23 cellular contexts compared by ENCODE assay signal in the genomic region with DNA sequence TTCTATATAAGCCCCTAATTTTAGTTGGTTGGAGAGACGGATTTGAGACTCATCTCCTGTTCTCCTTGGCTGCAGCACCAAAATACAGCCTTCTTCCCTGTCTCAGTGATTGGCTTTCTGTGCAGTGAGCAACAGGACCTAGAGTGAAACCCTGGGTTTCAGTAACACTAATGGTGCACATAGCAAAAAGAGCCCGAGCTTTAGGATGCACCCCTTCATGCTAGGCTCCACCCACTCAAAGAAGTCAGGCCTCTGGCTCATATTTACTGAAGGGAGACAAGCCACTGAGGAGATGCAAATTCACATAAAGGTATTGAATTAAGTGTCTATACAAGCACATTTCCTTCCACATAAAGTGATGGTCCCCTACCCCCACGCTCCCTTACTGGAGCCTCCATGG.
"Had no signal": no experiment of that assay in that cellular context is flagged by ENCODE, and none has a peak within 500 bp of the region (broad histone marks: within the 10 kb centered on the region; RNA-seq: fewer than 3 reads in every experiment).

No MANE protein-coding gene starts in this region.

- H3K36me3 Mint-ChIP-seq: IgD-negative memory B cell had no signal

- H3K4me1 Mint-ChIP-seq: IgD-negative memory B cell had no signal

- H3K4me2 ChIP-seq: KMS-11 had no signal

- ATAC-seq: K562, Panc1, PC-3, SK-N-SH treated with all-trans-retinoic acid at 6 μM for 48 hours had no signal

- H3K27ac Mint-ChIP-seq: IgD-negative memory B cell had no signal

- H3K4me3 ChIP-seq: K562 had no signal

- H3K9ac ChIP-seq: KMS-11 had no signal

- H3K4me3 Mint-ChIP-seq: IgD-negative memory B cell had no signal

- H3K27ac ChIP-seq: HL-60, KMS-11, RWPE1 had no signal

- DNase-seq: MV-4-11; NCI-H1048; NCI-H1105; NCI-H1436 treated with DMSO at 0.1 percent for 48 hours; NCI-H1694; NCI-H187 treated with DMSO at 0.1 percent for 48 hours; NCI-H2029 treated with DMSO at 0.1 percent for 48 hours; NCI-H2171 treated with DMSO at 0.1 percent for 48 hours; NCI-H345; NCI-H446 treated with DMSO at 0.1 percent for 48 hours; NCI-H510A treated with DMSO at 0.1 percent for 48 hours; NCI-H69; NCI-H774; NK-92 treated with Interleukin-12 subunit alpha and Interleukin-12 subunit beta, amount 100 ng/mL, for 24 hours; PC-3; SHP77 had no signal
